Comparison of ENCODE assay signal across 1 cellular context in the genomic region with DNA sequence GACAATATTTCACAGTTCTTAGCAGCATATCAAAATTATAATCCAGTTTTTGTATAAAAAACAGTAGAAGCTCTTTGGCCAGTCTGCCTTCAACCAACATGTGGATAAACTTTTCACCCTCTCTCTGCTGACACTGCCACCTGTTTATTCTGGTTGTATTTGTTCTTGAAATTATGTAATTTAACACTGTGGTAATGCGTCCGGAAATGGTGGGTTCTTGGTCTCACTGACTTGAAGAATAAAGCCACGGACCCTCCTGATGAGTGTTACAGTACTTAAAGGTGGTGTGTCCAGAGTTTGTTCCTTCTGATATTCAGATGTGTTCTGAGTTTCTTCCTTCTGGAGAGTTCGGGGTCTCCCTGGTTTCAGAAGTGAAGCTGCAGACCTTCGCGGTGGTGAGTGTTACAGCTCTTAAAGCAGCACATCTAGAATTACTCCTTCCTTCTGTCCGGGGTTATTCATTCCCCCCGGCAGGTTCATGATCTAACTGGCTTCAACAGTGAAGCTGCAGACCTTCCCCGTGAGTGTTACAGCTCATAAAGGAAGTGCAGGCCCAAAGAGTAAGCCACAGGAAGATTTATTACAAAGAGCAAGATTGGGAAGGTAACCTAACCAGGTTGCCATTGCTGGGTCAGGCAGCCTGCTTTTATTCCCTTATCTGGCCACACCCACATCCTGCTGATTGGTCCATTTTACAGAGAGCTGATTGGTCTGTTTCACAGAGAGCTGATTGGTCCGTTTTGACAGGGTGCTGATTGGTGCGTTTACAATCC.
TF ChIP-seq lines count a peak whose summit lies in the region.

No MANE protein-coding gene starts in this region.

TF ChIP-seq in GM12878, 131 proteins besides CTCF, POLR2A, EP300 and RAD21:
- no peak for TF ChIP-seq MXI1 (IDR thresholded peaks at IDR 0.05; ENCODE audit: low read depth, low read length)
- TF ChIP-seq EED (IDR thresholded peaks at IDR 0.05; ENCODE audit: low read depth), result no peak
- no peak for TF ChIP-seq SIN3A (IDR thresholded peaks at IDR 0.05; ENCODE audit: low read depth, low read length)
- peak; percentile 33; the same call in 1 of the 2 replicates for TF ChIP-seq RUNX3 (IDR thresholded peaks at IDR 0.05; ENCODE audit: low read length)
- TF ChIP-seq ATF7 (IDR thresholded peaks at IDR 0.05; ENCODE audit: low read depth), result 0 out of 2 replicates have a peak, but pooled peaks have one; percentile 23
- TF ChIP-seq CBFB (IDR thresholded peaks at IDR 0.05; ENCODE audit: low read depth), result no peak
- TF ChIP-seq BCL11A (IDR thresholded peaks at IDR 0.05; ENCODE audit: low read depth, low read length), result no peak
